In the genomic region with DNA sequence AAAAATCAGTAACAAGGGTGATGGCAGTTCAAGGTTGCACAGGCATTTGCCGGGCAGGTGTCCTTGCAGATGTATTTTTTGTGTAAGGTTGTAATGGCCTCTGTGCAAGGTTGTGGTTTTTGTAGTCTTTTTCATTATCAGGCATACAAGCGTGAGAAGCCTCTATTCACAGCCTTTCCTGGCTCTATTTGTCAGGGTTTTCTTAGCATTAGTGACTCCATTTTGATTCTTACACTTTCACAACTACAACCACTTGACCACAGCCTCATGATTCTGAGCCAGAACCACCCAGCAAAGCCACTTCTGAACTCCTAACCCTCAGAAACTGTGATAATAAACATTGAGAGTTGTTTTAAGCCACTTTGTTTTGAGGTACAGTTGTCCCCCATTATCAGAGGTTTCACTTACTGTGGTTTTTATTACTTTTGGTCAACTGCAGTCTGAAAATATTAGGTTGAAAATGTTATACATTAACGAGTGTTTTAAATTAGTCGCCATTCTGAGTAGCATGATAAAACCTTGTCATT, we compare ENCODE assay signal across 9 cellular contexts. TPM values are rescaled to one million over a fixed set of nuclear protein-coding genes. Genes with fewer than 3 reads are reported as not detected.
"Had no signal": no experiment of that assay in that cellular context is flagged by ENCODE, and none has a peak within 500 bp of the region (broad histone marks: within the 10 kb centered on the region; RNA-seq: fewer than 3 reads in every experiment).

No MANE protein-coding gene starts in this region.

- H3K27ac ChIP-seq: HL-60 had no signal

- ATAC-seq: HepG2, K562 had no signal

- FAIRE-seq: HepG2, HTR-8/SVneo, K562 had no signal

- DNase-seq: IMR-90, KBM-7, KG1 had no signal

- H3K4me3 ChIP-seq: K562 had no signal

RNA-seq across cellular contexts. Expression of gene CHGA, which starts 27.5 kb away (rescaled TPM):
- total RNA-seq: HepG2, HT-29, HT1080, IMR-90, K562 had no signal
- polyA plus RNA-seq: HepG2, IMR-90, K562 had no signal
